ENCODE assay signal across 27 cellular contexts in the genomic region with DNA sequence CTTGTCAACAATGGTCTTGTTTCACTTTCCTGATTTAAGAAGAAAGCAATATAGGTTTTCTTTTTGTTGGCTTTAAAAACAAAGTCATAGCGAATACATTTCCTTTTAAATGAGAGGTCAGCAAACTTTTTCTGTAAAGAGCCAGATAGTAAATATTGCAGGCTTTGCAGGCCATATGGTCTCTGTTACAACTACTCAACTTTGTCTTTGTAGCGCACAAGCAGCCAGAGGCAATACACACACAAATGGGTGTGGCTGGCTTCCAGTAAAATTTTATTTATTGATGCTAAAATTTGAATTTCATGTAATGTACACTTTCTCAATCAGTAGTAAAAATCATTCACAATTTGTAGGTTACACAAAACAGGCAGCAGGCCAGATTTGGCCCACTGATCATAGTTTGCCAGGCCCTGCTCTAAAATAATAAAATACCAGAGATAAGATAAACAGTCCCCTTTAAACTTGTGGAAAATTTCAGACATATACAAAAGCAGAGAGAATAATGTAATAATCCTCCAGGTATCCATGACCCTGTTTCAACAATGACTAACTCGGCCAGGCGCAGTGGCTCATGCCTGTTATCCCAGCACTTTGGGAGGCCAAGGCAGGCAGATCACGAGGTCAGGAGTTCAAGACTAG.
DNase-seq lines count a peak whose midpoint lies in the region; ATAC-seq and TF ChIP-seq lines count a peak whose summit lies in the region.
"Had no signal": no experiment of that assay in that cellular context is flagged by ENCODE, and none has a peak within 500 bp of the region (broad histone marks: within the 10 kb centered on the region; RNA-seq: fewer than 3 reads in every experiment).

No MANE protein-coding gene starts in this region.

- no peaks in the 10 kb centered on the region for H3K27me3 ChIP-seq in SJSA1 (replicated peaks)
- H3K27me3 ChIP-seq: dorsolateral prefrontal cortex, neural progenitor cell, spleen had no signal

- peak; percentile 44 to 47 for DNase-seq in SJSA1 (ENCODE audit: low read depth in 1 of 2, low spot score in 2 of 2)
- peak; percentile 35 for DNase-seq in choroid plexus epithelial cell (ENCODE audit: low read depth)
- peak in 1 of 2 donors; percentile 21 for DNase-seq in left colon
- no peak for DNase-seq in type B pancreatic cell (ENCODE audit: extremely low spot score, unreplicated experiment)
- DNase-seq in GM19240 (ENCODE audit: insufficient read length, low spot score): no peak
- no peak for DNase-seq in T-cell
- DNase-seq in SW480 (ENCODE audit: low spot score): no peak
- DNase-seq: activated CD4-positive, alpha-beta T cell treated with anti-CD3 and anti-CD28 coated beads for 36 hours; activated CD8-positive, alpha-beta T cell treated with anti-CD3 and anti-CD28 coated beads, Interleukin-2, amount 10 ng/mL, durations not matched to agents 7 days and 5 days; activated effector memory CD4-positive, alpha-beta T cell treated with Interleukin-2 at 50 U/mL for 16 hours; Calu3; central memory CD4-positive, alpha-beta T cell; dorsolateral prefrontal cortex; NCI-H1417 treated with DMSO at 0.1 percent for 48 hours; NCI-H2081; NCI-H2227 treated with DMSO at 0.1 percent for 48 hours; NCI-H82; RPMI8226; spleen; stimulated activated CD4-positive, alpha-beta T cell treated with anti-CD3 and anti-CD28 coated beads, Interleukin-4, amount 100 ng/mL, for 24 hours; stimulated activated naive B cell treated with anti-CD40 and anti-IgM and Interleukin-4, amounts not matched to agents 10 μg/mL and 1 μg/mL and 100 μg/mL, for 72 hours had no signal

- intact Hi-C loops in left colon (cut with DNase I, micrococcal nuclease): no loop called here

- peaks cover 48% of the 10 kb centered on the region for H3K4me1 ChIP-seq in SJSA1 (replicated peaks)
- H3K4me1 ChIP-seq: parathyroid adenoma had no signal

- peak overlapping the region; percentile 54 for H3K27ac Mint-ChIP-seq in type B pancreatic cell
- H3K27ac Mint-ChIP-seq in T-cell: no peak overlapping the region
- H3K27ac Mint-ChIP-seq: activated CD4-positive, alpha-beta T cell treated with anti-CD3 and anti-CD28 coated beads for 36 hours; activated CD8-positive, alpha-beta T cell treated with anti-CD3 and anti-CD28 coated beads, Interleukin-2, amount 10 ng/mL, durations not matched to agents 7 days and 5 days; activated naive CD8-positive, alpha-beta T cell; CD14-positive monocyte; neural progenitor cell; stimulated activated naive B cell treated with anti-CD40 and anti-IgM and Interleukin-4, amounts not matched to agents 10 μg/mL and 1 μg/mL and 100 μg/mL, for 72 hours had no signal

- no peaks in the 10 kb centered on the region for H3K36me3 ChIP-seq in SJSA1
- H3K36me3 ChIP-seq: neural progenitor cell, spleen had no signal

- H3K4me1 Mint-ChIP-seq in type B pancreatic cell (ENCODE audit: unreplicated experiment): peaks cover 42% of the 10 kb centered on the region
- H3K4me1 Mint-ChIP-seq in T-cell: peaks cover 0 to 5% (median 2%) of the 10 kb centered on the region in 3 donors

- H3K4me3 Mint-ChIP-seq in type B pancreatic cell: no peak overlapping the region
- no peak overlapping the region for H3K4me3 Mint-ChIP-seq in T-cell
- H3K4me3 Mint-ChIP-seq: activated CD4-positive, alpha-beta T cell treated with anti-CD3 and anti-CD28 coated beads for 36 hours; activated CD8-positive, alpha-beta T cell treated with anti-CD3 and anti-CD28 coated beads, Interleukin-2, amount 10 ng/mL, durations not matched to agents 7 days and 5 days; activated naive CD8-positive, alpha-beta T cell; CD14-positive monocyte; neural progenitor cell; stimulated activated naive B cell treated with anti-CD40 and anti-IgM and Interleukin-4, amounts not matched to agents 10 μg/mL and 1 μg/mL and 100 μg/mL, for 72 hours had no signal

- POLR2A ChIA-PET in T-cell (lab: Charles Lee): no interaction called here

- H3K9me3 ChIP-seq in SJSA1 (replicated peaks): no peaks in the 10 kb centered on the region
- H3K9me3 ChIP-seq: spleen had no signal

- H3K4me3 ChIP-seq in SJSA1 (no peak overlapping the region), choroid plexus epithelial cell (ENCODE audit: low read depth, low read length) (no peak overlapping the region)
- H3K4me3 ChIP-seq: dorsolateral prefrontal cortex, lung, neural progenitor cell, spleen had no signal

- peaks cover 4% of the 10 kb centered on the region for H3K27me3 Mint-ChIP-seq in type B pancreatic cell
- no peaks in the 10 kb centered on the region for H3K27me3 Mint-ChIP-seq in T-cell
- H3K27me3 Mint-ChIP-seq: activated CD4-positive, alpha-beta T cell treated with anti-CD3 and anti-CD28 coated beads for 36 hours; activated naive CD8-positive, alpha-beta T cell had no signal

- H3K27ac ChIP-seq in SJSA1: no peak overlapping the region; the same call in 1 of the 2 replicates
- H3K27ac ChIP-seq: dorsolateral prefrontal cortex, KMS-11, neural progenitor cell, parathyroid adenoma, spleen had no signal

- no peak for TF ChIP-seq CTCF in choroid plexus epithelial cell (conservative IDR thresholded peaks at IDR 0.05; ENCODE audit: low read depth, low read length)
- TF ChIP-seq CTCF in type B pancreatic cell (conservative IDR thresholded peaks at IDR 0.05): no peak

- ATAC-seq in left colon (peak; percentile 75), T-cell (replicated peaks in 1 of 4) (no peak)
- ATAC-seq: activated CD4-positive, alpha-beta T cell treated with anti-CD3 and anti-CD28 coated beads for 36 hours; activated CD8-positive, alpha-beta T cell treated with anti-CD3 and anti-CD28 coated beads, Interleukin-2, amount 10 ng/mL, durations not matched to agents 7 days and 5 days; stimulated activated naive B cell treated with anti-CD40 and anti-IgM and Interleukin-4, amounts not matched to agents 10 μg/mL and 1 μg/mL and 100 μg/mL, for 72 hours had no signal

- H3K36me3 Mint-ChIP-seq in type B pancreatic cell: no peaks in the 10 kb centered on the region
- no peaks in the 10 kb centered on the region for H3K36me3 Mint-ChIP-seq in T-cell
- H3K36me3 Mint-ChIP-seq: activated naive CD8-positive, alpha-beta T cell; CD14-positive monocyte; neural progenitor cell; stimulated activated naive B cell treated with anti-CD40 and anti-IgM and Interleukin-4, amounts not matched to agents 10 μg/mL and 1 μg/mL and 100 μg/mL, for 72 hours had no signal

- H3K9me3 Mint-ChIP-seq in type B pancreatic cell: peaks cover 5% of the 10 kb centered on the region
- no peaks in the 10 kb centered on the region for H3K9me3 Mint-ChIP-seq in T-cell
- H3K9me3 Mint-ChIP-seq: CD14-positive monocyte, neural progenitor cell had no signal

- CTCF ChIA-PET in T-cell (lab: Charles Lee): no interaction called here

Comparison
In these comparisons a context has a peak if more than half of its experiments do, and no peak if none do; other contexts are left out.
1. DNase-seq: peak in SJSA1 (2 of 2) and choroid plexus epithelial cell (single experiment); none in type B pancreatic cell (single experiment), GM19240 (single experiment), T-cell (0 of 34) and SW480 (single experiment).